Comparison of ENCODE assay signal across 9 cellular contexts in genomic region chr20:63552481-63553249, GRCh38. TPM values are rescaled to one million over a fixed set of nuclear protein-coding genes. Genes with fewer than 3 reads are reported as not detected.
DNase-seq lines count a peak whose midpoint lies in the region; ATAC-seq, FAIRE-seq and TF ChIP-seq lines count a peak whose summit lies in the region.
"Had no signal": no experiment of that assay in that cellular context is flagged by ENCODE, and none has a peak within 500 bp of the region (broad histone marks: within the 10 kb centered on the region; RNA-seq: fewer than 3 reads in every experiment).

No MANE protein-coding gene starts in this region.

- H3K36me3 Mint-ChIP-seq in activated naive CD8-positive, alpha-beta T cell treated with anti-CD3 and anti-CD28 coated beads for 36 hours: no peaks in the 10 kb centered on the region
- H3K36me3 Mint-ChIP-seq in stimulated activated memory B cell treated with anti-CD40 and anti-IgM and Interleukin-4, amounts not matched to agents 10 μg/mL and 1 μg/mL and 100 μg/mL, for 72 hours: no peaks in the 10 kb centered on the region

- no peak overlapping the region for H3K27ac ChIP-seq in kidney (ENCODE audit: low read depth in 2 of 2, low read length in 2 of 2)
- H3K27ac ChIP-seq: C4-2B had no signal

- H3K4me1 ChIP-seq in kidney (ENCODE audit: control insufficient read depth in 1 of 2, insufficient read depth in 1 of 2, low read depth in 1 of 2, low read length in 2 of 2): no peaks in the 10 kb centered on the region

- peak overlapping the region; percentile 43 for H3K27ac Mint-ChIP-seq in activated naive CD8-positive, alpha-beta T cell treated with anti-CD3 and anti-CD28 coated beads for 36 hours
- H3K27ac Mint-ChIP-seq in stimulated activated memory B cell treated with anti-CD40 and anti-IgM and Interleukin-4, amounts not matched to agents 10 μg/mL and 1 μg/mL and 100 μg/mL, for 72 hours: peak overlapping the region; percentile 76

- peaks cover 13% of the 10 kb centered on the region for H3K27me3 Mint-ChIP-seq in activated naive CD8-positive, alpha-beta T cell treated with anti-CD3 and anti-CD28 coated beads for 36 hours
- H3K27me3 Mint-ChIP-seq in stimulated activated memory B cell treated with anti-CD40 and anti-IgM and Interleukin-4, amounts not matched to agents 10 μg/mL and 1 μg/mL and 100 μg/mL, for 72 hours: peaks cover 24% of the 10 kb centered on the region

- peak; percentile 55 for DNase-seq in activated gamma-delta T cell treated with Interleukin-2 at 50 U/mL for 16 hours
- DNase-seq in activated gamma-delta T cell (lab: John Stamatoyannopoulos, UW): no peak
- peak; percentile 49 for DNase-seq in MV-4-11 (lab: John Stamatoyannopoulos, UW)
- peak; percentile 48 for DNase-seq in activated naive CD8-positive, alpha-beta T cell treated with anti-CD3 and anti-CD28 coated beads for 36 hours
- DNase-seq in posterior vena cava (ENCODE audit: low spot score): no peak
- DNase-seq in kidney: no peak

- H3K4me3 ChIP-seq in kidney (ENCODE audit: low read length in 2 of 2): no peak overlapping the region

- peaks cover 12% of the 10 kb centered on the region for H3K4me1 Mint-ChIP-seq in activated naive CD8-positive, alpha-beta T cell treated with anti-CD3 and anti-CD28 coated beads for 36 hours
- peaks cover 57% of the 10 kb centered on the region for H3K4me1 Mint-ChIP-seq in stimulated activated memory B cell treated with anti-CD40 and anti-IgM and Interleukin-4, amounts not matched to agents 10 μg/mL and 1 μg/mL and 100 μg/mL, for 72 hours

- no peak for FAIRE-seq in kidney (lab: Jason Lieb, UNC)

- no peaks in the 10 kb centered on the region for H3K36me3 ChIP-seq in kidney (ENCODE audit: control insufficient read depth in 1 of 2, insufficient read depth in 2 of 2, low read length in 2 of 2)

- ATAC-seq in stimulated activated memory B cell treated with anti-CD40 and anti-IgM and Interleukin-4, amounts not matched to agents 10 μg/mL and 1 μg/mL and 100 μg/mL, for 72 hours: peak; percentile 56
- ATAC-seq in HG03457 (IDR thresholded peaks at IDR 0.05; ENCODE audit: unreplicated experiment): no peak

- intact Hi-C loops in posterior vena cava (cut with DNase I): no loop called here
- intact Hi-C loops in kidney (cut with DNase I): no loop called here

- peak overlapping the region; percentile 61 for H3K4me3 Mint-ChIP-seq in activated naive CD8-positive, alpha-beta T cell treated with anti-CD3 and anti-CD28 coated beads for 36 hours
- H3K4me3 Mint-ChIP-seq in stimulated activated memory B cell treated with anti-CD40 and anti-IgM and Interleukin-4, amounts not matched to agents 10 μg/mL and 1 μg/mL and 100 μg/mL, for 72 hours: peak overlapping the region; percentile 77

- TF ChIP-seq CTCF in kidney (IDR thresholded peaks at IDR 0.05; ENCODE audit: borderline replicate concordance, extremely low read depth, insufficient read depth): no peak

- H3K9me3 ChIP-seq in kidney (ENCODE audit: control insufficient read depth in 1 of 2, low read length in 2 of 2): no peaks in the 10 kb centered on the region

- no peak overlapping the region for H3K9ac ChIP-seq in kidney (ENCODE audit: low read length in 2 of 2)

- H3K9me3 Mint-ChIP-seq in activated naive CD8-positive, alpha-beta T cell treated with anti-CD3 and anti-CD28 coated beads for 36 hours: no peaks in the 10 kb centered on the region
- no peaks in the 10 kb centered on the region for H3K9me3 Mint-ChIP-seq in stimulated activated memory B cell treated with anti-CD40 and anti-IgM and Interleukin-4, amounts not matched to agents 10 μg/mL and 1 μg/mL and 100 μg/mL, for 72 hours

RNA-seq across cellular contexts. Expression of gene FNDC11, which starts 1.3 kb away (rescaled TPM):
- total RNA-seq in activated naive CD8-positive, alpha-beta T cell treated with anti-CD3 and anti-CD28 coated beads for 36 hours: under 1 TPM; 0.10 to 0.20 TPM
- under 1 TPM in 1 of 2 donors, not detected in 1; 0.19 TPM for total RNA-seq in posterior vena cava
- total RNA-seq in kidney: 1.6 TPM
- 0.47 TPM for polyA plus RNA-seq in kidney (ENCODE audit: insufficient read depth, low read depth, low replicate concordance)

RNA-seq across cellular contexts. Expression of gene SRMS, which starts 5.1 kb away (rescaled TPM):
- total RNA-seq in activated naive CD8-positive, alpha-beta T cell treated with anti-CD3 and anti-CD28 coated beads for 36 hours: not detected
- total RNA-seq in posterior vena cava (not detected), kidney (0.38 TPM)
- polyA plus RNA-seq in kidney (ENCODE audit: insufficient read depth, low read depth, low replicate concordance): not detected

RNA-seq across cellular contexts. Expression of gene PTK6, which starts 15.5 kb away (rescaled TPM):
- total RNA-seq in activated naive CD8-positive, alpha-beta T cell treated with anti-CD3 and anti-CD28 coated beads for 36 hours: under 1 TPM; 0.16 to 0.26 TPM
- under 1 TPM in 1 of 2 donors, not detected in 1; 0.60 TPM for total RNA-seq in posterior vena cava
- total RNA-seq in kidney: 1.1 TPM
- 0.26 TPM for polyA plus RNA-seq in kidney (ENCODE audit: insufficient read depth, low read depth, low replicate concordance)

RNA-seq across cellular contexts. Expression of gene HELZ2, which starts 21.4 kb away (rescaled TPM):
- 10 to 100 TPM; 22.2 to 22.6 TPM for total RNA-seq in activated naive CD8-positive, alpha-beta T cell treated with anti-CD3 and anti-CD28 coated beads for 36 hours
- total RNA-seq in posterior vena cava (10 to 100 TPM; 13.7 to 25.5 TPM), kidney (40.7 TPM)
- polyA plus RNA-seq in kidney (ENCODE audit: insufficient read depth, low read depth, low replicate concordance): 3.2 TPM

RNA-seq across cellular contexts. Expression of gene PPDPF, which starts 32.1 kb away (rescaled TPM):
- total RNA-seq in activated naive CD8-positive, alpha-beta T cell treated with anti-CD3 and anti-CD28 coated beads for 36 hours: 100 to 1,000 TPM; 128 to 136 TPM
- total RNA-seq in posterior vena cava (100 to 1,000 TPM; 172 to 331 TPM), kidney (578 TPM)
- polyA plus RNA-seq in kidney (ENCODE audit: insufficient read depth, low read depth, low replicate concordance): 961 TPM

Comparison
In these comparisons a context has a peak if more than half of its experiments do, and no peak if none do; other contexts are left out.
1. DNase-seq: peak in activated gamma-delta T cell treated with Interleukin-2 at 50 U/mL for 16 hours (single experiment), MV-4-11 (single experiment) and activated naive CD8-positive, alpha-beta T cell treated with anti-CD3 and anti-CD28 coated beads for 36 hours (single experiment); none in activated gamma-delta T cell (single experiment), posterior vena cava (single experiment) and kidney (single experiment).